27 cellular contexts compared by ENCODE assay signal in the genomic region with DNA sequence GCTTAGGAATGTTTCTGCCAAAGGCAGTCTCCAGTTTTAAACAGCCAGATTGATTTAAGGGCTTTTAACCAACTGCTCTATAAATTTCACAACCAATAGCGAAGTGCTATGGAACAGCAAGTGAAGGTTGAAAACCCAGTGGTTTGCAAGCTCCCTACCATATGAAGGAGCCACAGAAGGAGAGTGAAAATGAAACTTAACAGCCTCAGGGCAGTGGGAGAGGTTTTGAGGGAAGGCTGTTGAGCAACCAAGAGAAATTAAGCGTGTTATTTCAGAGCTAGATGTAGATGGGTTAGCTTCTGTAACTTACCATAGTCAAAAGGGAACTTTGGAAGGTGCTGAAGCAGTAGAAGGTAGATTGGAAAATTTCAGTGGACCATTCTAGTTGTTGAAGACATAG.
DNase-seq lines count a peak whose midpoint lies in the region; ATAC-seq and TF ChIP-seq lines count a peak whose summit lies in the region.
"Had no signal": no experiment of that assay in that cellular context is flagged by ENCODE, and none has a peak within 500 bp of the region (broad histone marks: within the 10 kb centered on the region; RNA-seq: fewer than 3 reads in every experiment).

No MANE protein-coding gene starts in this region.

- ATAC-seq in DND-41 (ENCODE audit: insufficient read depth, low read depth): peak; percentile 92
- no peak for ATAC-seq in HG03439 (IDR thresholded peaks at IDR 0.05; ENCODE audit: unreplicated experiment)
- no peak for ATAC-seq in HG02763 (IDR thresholded peaks at IDR 0.05; ENCODE audit: unreplicated experiment)
- ATAC-seq: naive thymus-derived CD8-positive, alpha-beta T cell; psoas muscle; stimulated activated naive CD8-positive, alpha-beta T cell treated with anti-CD3 and anti-CD28 coated beads, Interleukin-15, Interleukin-2, amounts not matched to agents 100 U/mL and 50 U/mL, for 24 hours had no signal

- intact Hi-C loops in dendritic cell treated with granulocyte-macrophage colony-stimulating factor and Interleukin-4, amounts not matched to agents 40 ng/mL and 50 ng/mL, for 4 days (cut with micrococcal nuclease): no loop called here

- H3K27me3 ChIP-seq in DND-41 (ENCODE audit: insufficient read depth, low read length, poor library complexity): no peaks in the 10 kb centered on the region
- H3K27me3 ChIP-seq: breast epithelium, vagina had no signal

- DNase-seq in DND-41 (peak; percentile 15), H4 (ENCODE audit: low spot score) (peak; percentile 68), NCI-H69 (lab: John Stamatoyannopoulos, UW) (peak; percentile 42), T1000 (lab: John Stamatoyannopoulos, UW) (no peak)
- DNase-seq in activated T-cell treated with anti-CD3 and anti-CD28 coated beads, Interleukin-2, amount 50 U/mL, for 48 hours: no peak
- DNase-seq: activated CD4-positive, alpha-beta T cell treated with anti-CD3 and anti-CD28 coated beads, Interleukin-2, amount 50 U/mL, for 1 hour; activated naive CD4-positive, alpha-beta T cell treated with anti-CD3 and anti-CD28 coated beads for 36 hours; amniotic stem cell; CD4-positive, CD25-positive, alpha-beta regulatory T cell; effector CD4-positive, alpha-beta T cell; GOT3; naive thymus-derived CD8-positive, alpha-beta T cell; NCI-H1048; NCI-H226; NCI-H748 treated with DMSO at 0.1 percent for 48 hours; nucleus accumbens; psoas muscle; Right ventricle myocardium superior; stimulated activated naive CD8-positive, alpha-beta T cell treated with anti-CD3 and anti-CD28 coated beads, Interleukin-15, Interleukin-2, amounts not matched to agents 100 U/mL and 50 U/mL, for 24 hours; T-helper 9 cell had no signal

- peak overlapping the region; percentile 14 for H3K4me3 Mint-ChIP-seq in dendritic cell treated with granulocyte-macrophage colony-stimulating factor and Interleukin-4, amounts not matched to agents 40 ng/mL and 50 ng/mL, for 4 days
- H3K4me3 Mint-ChIP-seq: activated naive CD4-positive, alpha-beta T cell treated with anti-CD3 and anti-CD28 coated beads for 36 hours; CD4-positive, CD25-positive, alpha-beta regulatory T cell had no signal

- no peak for TF ChIP-seq CTCF in DND-41 (IDR thresholded peaks at IDR 0.05; ENCODE audit: borderline replicate concordance, extremely low read depth, low read length, poor library complexity, severe bottlenecking)

- H3K4me1 ChIP-seq in DND-41 (ENCODE audit: insufficient read depth, low read length): no peaks in the 10 kb centered on the region
- H3K4me1 ChIP-seq: breast epithelium, psoas muscle, vagina had no signal

- no peak overlapping the region for H3K27ac ChIP-seq in DND-41 (ENCODE audit: low read length)
- H3K27ac ChIP-seq: breast epithelium, epithelial cell of prostate, psoas muscle, thoracic aorta, vagina had no signal

- no peaks in the 10 kb centered on the region for H3K9me3 ChIP-seq in DND-41 (ENCODE audit: insufficient read depth, low read length, severe bottlenecking)
- H3K9me3 ChIP-seq: breast epithelium, psoas muscle, thoracic aorta, vagina had no signal

- H3K36me3 Mint-ChIP-seq in dendritic cell treated with granulocyte-macrophage colony-stimulating factor and Interleukin-4, amounts not matched to agents 40 ng/mL and 50 ng/mL, for 4 days (ENCODE audit: low read depth): no peaks in the 10 kb centered on the region
- H3K36me3 Mint-ChIP-seq: CD4-positive, CD25-positive, alpha-beta regulatory T cell; naive thymus-derived CD8-positive, alpha-beta T cell had no signal

- H3K27ac Mint-ChIP-seq in dendritic cell treated with granulocyte-macrophage colony-stimulating factor and Interleukin-4, amounts not matched to agents 40 ng/mL and 50 ng/mL, for 4 days: no peak overlapping the region
- H3K27ac Mint-ChIP-seq: activated naive CD4-positive, alpha-beta T cell treated with anti-CD3 and anti-CD28 coated beads for 36 hours; CD4-positive, CD25-positive, alpha-beta regulatory T cell; naive thymus-derived CD8-positive, alpha-beta T cell had no signal

- no peaks in the 10 kb centered on the region for H3K79me2 ChIP-seq in DND-41 (ENCODE audit: insufficient read depth, low read length)

- no peak overlapping the region for H3K4me2 ChIP-seq in DND-41 (ENCODE audit: insufficient read depth, low read length)

- no peaks in the 10 kb centered on the region for H4K20me1 ChIP-seq in DND-41 (ENCODE audit: insufficient read depth, low read length)

- H3K9me3 Mint-ChIP-seq in dendritic cell treated with granulocyte-macrophage colony-stimulating factor and Interleukin-4, amounts not matched to agents 40 ng/mL and 50 ng/mL, for 4 days: no peaks in the 10 kb centered on the region
- H3K9me3 Mint-ChIP-seq: activated naive CD4-positive, alpha-beta T cell treated with anti-CD3 and anti-CD28 coated beads for 36 hours had no signal

- no peaks in the 10 kb centered on the region for H3K36me3 ChIP-seq in DND-41 (ENCODE audit: insufficient read depth, low read length)
- H3K36me3 ChIP-seq: breast epithelium, thoracic aorta, vagina had no signal

- no peak overlapping the region for H3K4me3 ChIP-seq in DND-41 (ENCODE audit: low read depth in 1 of 2, low read length in 2 of 2)
- H3K4me3 ChIP-seq: breast epithelium, psoas muscle, thoracic aorta, vagina had no signal

- H3K27me3 Mint-ChIP-seq in dendritic cell treated with granulocyte-macrophage colony-stimulating factor and Interleukin-4, amounts not matched to agents 40 ng/mL and 50 ng/mL, for 4 days: no peaks in the 10 kb centered on the region
- H3K27me3 Mint-ChIP-seq: CD4-positive, CD25-positive, alpha-beta regulatory T cell; naive thymus-derived CD8-positive, alpha-beta T cell had no signal

- H2AFZ ChIP-seq in DND-41 (ENCODE audit: low read depth, low read length): no peak overlapping the region

- H3K4me1 Mint-ChIP-seq in dendritic cell treated with granulocyte-macrophage colony-stimulating factor and Interleukin-4, amounts not matched to agents 40 ng/mL and 50 ng/mL, for 4 days (ENCODE audit: low read depth): peaks cover 9% of the 10 kb centered on the region
- H3K4me1 Mint-ChIP-seq: CD4-positive, CD25-positive, alpha-beta regulatory T cell had no signal

- no peak overlapping the region for H3K9ac ChIP-seq in DND-41 (ENCODE audit: low read depth, low read length)

Comparison
In these comparisons a context has a peak if more than half of its experiments do, and no peak if none do; other contexts are left out.
1. DNase-seq: peak in DND-41 (single experiment), H4 (single experiment) and NCI-H69 (single experiment); none in activated T-cell treated with anti-CD3 and anti-CD28 coated beads, Interleukin-2, amount 50 U/mL, for 48 hours (0 of 2) and T1000 (single experiment).